Comparison of ENCODE assay signal across 9 cellular contexts in the genomic region with DNA sequence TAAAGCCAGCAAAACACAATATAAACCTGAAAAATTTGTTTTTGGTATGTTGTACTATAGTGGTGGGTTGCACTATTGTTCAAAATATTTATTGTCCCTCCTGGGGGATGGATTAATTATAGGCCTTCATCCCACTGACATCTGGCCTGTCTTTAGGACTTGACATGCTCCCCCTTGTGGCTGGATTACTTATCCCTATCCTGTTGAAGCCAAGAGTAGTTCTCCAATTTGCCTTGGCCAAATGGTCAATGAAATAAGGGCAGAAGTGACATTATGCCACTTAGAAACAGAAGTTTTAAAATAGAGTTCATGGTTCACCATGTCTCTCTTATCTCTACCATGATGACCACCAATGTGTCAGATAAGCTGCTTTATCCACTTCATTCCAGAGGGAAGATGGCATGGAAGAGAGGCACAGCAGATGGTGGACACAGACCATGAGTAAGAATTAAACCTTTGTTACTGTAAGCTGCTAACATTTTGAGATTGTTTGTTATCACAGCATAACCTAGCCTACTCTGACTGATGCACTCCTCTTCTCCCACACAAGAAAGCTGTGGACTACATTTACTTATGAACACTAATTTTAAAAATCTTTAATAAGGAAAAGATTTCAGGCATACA. TPM values are rescaled to one million over a fixed set of nuclear protein-coding genes. Genes with fewer than 3 reads are reported as not detected.
DNase-seq lines count a peak whose midpoint lies in the region; ATAC-seq, FAIRE-seq and TF ChIP-seq lines count a peak whose summit lies in the region.
"Had no signal": no experiment of that assay in that cellular context is flagged by ENCODE, and none has a peak within 500 bp of the region (broad histone marks: within the 10 kb centered on the region; RNA-seq: fewer than 3 reads in every experiment).

No MANE protein-coding gene starts in this region.

- no peak for FAIRE-seq in GM12878 (lab: Jason Lieb, UNC)
- FAIRE-seq: colon had no signal

- intact Hi-C loops in GM12878 (cut with micrococcal nuclease; ENCODE audit: unreplicated experiment) (loop anchor here (5.0 kb wide), 1 partner anchor 35 kb away; no protein-coding TSS in a partner anchor), mucosa of descending colon (cut with DNase I, micrococcal nuclease) (no loop called here)

- no peak overlapping the region for H3K27ac Mint-ChIP-seq in activated naive CD8-positive, alpha-beta T cell treated with anti-CD3 and anti-CD28 coated beads, Interleukin-2, amount 50 U/mL, for 24 hours
- no peak overlapping the region for H3K27ac Mint-ChIP-seq in activated naive CD8-positive, alpha-beta T cell treated with anti-CD3 and anti-CD28 coated beads for 36 hours
- H3K27ac Mint-ChIP-seq in activated CD8-positive, alpha-beta memory T cell treated with anti-CD3 and anti-CD28 coated beads, Interleukin-2, amount 10 ng/mL, durations not matched to agents 7 days and 5 days, result no peak overlapping the region

- no peak overlapping the region for H3K4me3 Mint-ChIP-seq in activated naive CD8-positive, alpha-beta T cell treated with anti-CD3 and anti-CD28 coated beads, Interleukin-2, amount 50 U/mL, for 24 hours
- no peak overlapping the region for H3K4me3 Mint-ChIP-seq in activated naive CD8-positive, alpha-beta T cell treated with anti-CD3 and anti-CD28 coated beads for 36 hours
- no peak overlapping the region for H3K4me3 Mint-ChIP-seq in activated CD8-positive, alpha-beta memory T cell treated with anti-CD3 and anti-CD28 coated beads, Interleukin-2, amount 10 ng/mL, durations not matched to agents 7 days and 5 days

- no peaks in the 10 kb centered on the region for H3K4me1 ChIP-seq in GM12878 (ENCODE audit: control insufficient read depth, insufficient read depth, low read length)
- no peaks in the 10 kb centered on the region for H3K4me1 ChIP-seq in mucosa of descending colon (ENCODE audit: low read depth)

- peak; percentile 7 for DNase-seq in activated naive CD8-positive, alpha-beta T cell treated with anti-CD3 and anti-CD28 coated beads, Interleukin-2, amount 50 U/mL, for 24 hours
- DNase-seq in activated naive CD8-positive, alpha-beta T cell treated with anti-CD3 and anti-CD28 coated beads for 36 hours, result no peak
- peak; percentile 61 for DNase-seq in NCI-H146 (lab: John Stamatoyannopoulos, UW)
- DNase-seq in GM12878 (ENCODE audit: low read depth, low spot score), result no peak
- DNase-seq in mucosa of descending colon, result peak in 1 of 3 donors; percentile 84
- DNase-seq in activated CD8-positive, alpha-beta memory T cell treated with anti-CD3 and anti-CD28 coated beads, Interleukin-2, amount 10 ng/mL, durations not matched to agents 7 days and 5 days, result no peak
- DNase-seq in effector CD4-positive, alpha-beta T cell, result no peak
- no peak for DNase-seq in cerebellum (ENCODE audit: low spot score)

- peaks cover 4% of the 10 kb centered on the region for H3K27me3 Mint-ChIP-seq in activated naive CD8-positive, alpha-beta T cell treated with anti-CD3 and anti-CD28 coated beads, Interleukin-2, amount 50 U/mL, for 24 hours
- H3K27me3 Mint-ChIP-seq in activated naive CD8-positive, alpha-beta T cell treated with anti-CD3 and anti-CD28 coated beads for 36 hours, result peaks cover 5% of the 10 kb centered on the region
- H3K27me3 Mint-ChIP-seq in activated CD8-positive, alpha-beta memory T cell treated with anti-CD3 and anti-CD28 coated beads, Interleukin-2, amount 10 ng/mL, durations not matched to agents 7 days and 5 days, result peaks cover 19% of the 10 kb centered on the region

- no peak for ATAC-seq in activated naive CD8-positive, alpha-beta T cell treated with anti-CD3 and anti-CD28 coated beads, Interleukin-2, amount 50 U/mL, for 24 hours
- peak; percentile 65 for ATAC-seq in GM12878
- ATAC-seq in mucosa of descending colon, result peak; percentile 46
- no peak for ATAC-seq in activated CD8-positive, alpha-beta memory T cell treated with anti-CD3 and anti-CD28 coated beads, Interleukin-2, amount 10 ng/mL, durations not matched to agents 7 days and 5 days

- CTCF ChIA-PET in GM12878 (lab: Yijun Ruan, JAX), result interaction anchor here (0.5 to 14.3 kb wide), 35 partner anchors 9 to 1052 kb away, joined by 3 to 565 read pairs (median 4); no protein-coding TSS in a partner anchor
- CTCF ChIA-PET in activated CD8-positive, alpha-beta memory T cell treated with anti-CD3 and anti-CD28 coated beads, Interleukin-2, amount 10 ng/mL, durations not matched to agents 7 days and 5 days (lab: Charles Lee), result interaction anchor here (0.5 to 1.5 kb wide), 7 partner anchors 10 to 1083 kb away, joined by 3 to 4 read pairs (median 3); no protein-coding TSS in a partner anchor

- H3K27ac ChIP-seq in GM12878 (ENCODE audit: control insufficient read depth, insufficient read depth), result no peak overlapping the region

- H3K9me3 ChIP-seq in GM12878 (replicated peaks; ENCODE audit: control insufficient read depth, insufficient read depth, low read length) (no peaks in the 10 kb centered on the region), mucosa of descending colon (no peaks in the 10 kb centered on the region)

- H3K4me1 Mint-ChIP-seq in activated naive CD8-positive, alpha-beta T cell treated with anti-CD3 and anti-CD28 coated beads, Interleukin-2, amount 50 U/mL, for 24 hours, result no peaks in the 10 kb centered on the region
- H3K4me1 Mint-ChIP-seq in activated naive CD8-positive, alpha-beta T cell treated with anti-CD3 and anti-CD28 coated beads for 36 hours, result no peaks in the 10 kb centered on the region
- no peaks in the 10 kb centered on the region for H3K4me1 Mint-ChIP-seq in activated CD8-positive, alpha-beta memory T cell treated with anti-CD3 and anti-CD28 coated beads, Interleukin-2, amount 10 ng/mL, durations not matched to agents 7 days and 5 days

- H3K36me3 Mint-ChIP-seq in activated naive CD8-positive, alpha-beta T cell treated with anti-CD3 and anti-CD28 coated beads, Interleukin-2, amount 50 U/mL, for 24 hours (ENCODE audit: low read depth), result no peaks in the 10 kb centered on the region
- no peaks in the 10 kb centered on the region for H3K36me3 Mint-ChIP-seq in activated naive CD8-positive, alpha-beta T cell treated with anti-CD3 and anti-CD28 coated beads for 36 hours
- no peaks in the 10 kb centered on the region for H3K36me3 Mint-ChIP-seq in activated CD8-positive, alpha-beta memory T cell treated with anti-CD3 and anti-CD28 coated beads, Interleukin-2, amount 10 ng/mL, durations not matched to agents 7 days and 5 days

- 0 out of 2 replicates have a peak, but pooled peaks have one; percentile 15 for TF ChIP-seq RAD21 in GM12878 (IDR thresholded peaks at IDR 0.05; ENCODE audit: insufficient read depth, low read depth, low read length)

- TF ChIP-seq CTCF in GM12878 (IDR thresholded peaks at IDR 0.05 in 2 of 3, conservative IDR thresholded peaks at IDR 0.05 in 1 of 3; ENCODE audit: control insufficient read depth in 2 of 3, extremely low read depth in 1 of 3, insufficient read depth in 1 of 3, low read depth in 3 of 3, low read length in 3 of 3), result peak; percentile 29 to 61 (median 57)
- peak; percentile 17 for TF ChIP-seq CTCF in mucosa of descending colon (IDR thresholded peaks at IDR 0.05)

- RAD21 ChIA-PET in GM12878 (lab: Charles Lee; ENCODE audit: unreplicated experiment), result interaction anchor here (0.8 to 13.5 kb wide), 6 partner anchors 9 to 195 kb away, joined by 3 to 302 read pairs (median 5); no protein-coding TSS in a partner anchor

- in situ Hi-C loops in GM12878 (cut with MboI), result no loop called here

- TF ChIP-seq EP300 in GM12878 (IDR thresholded peaks at IDR 0.05; ENCODE audit: borderline replicate concordance in 1 of 2, control insufficient read depth in 1 of 2, low read depth in 2 of 2, low read length in 2 of 2), result no peak

- no peaks in the 10 kb centered on the region for H3K79me2 ChIP-seq in GM12878 (ENCODE audit: control insufficient read depth, insufficient read depth, low read length)

- no peak overlapping the region for H3K4me3 ChIP-seq in GM12878
- no peak overlapping the region for H3K4me3 ChIP-seq in mucosa of descending colon

- H3K27me3 ChIP-seq in GM12878 (replicated peaks in 1 of 2; ENCODE audit: control insufficient read depth in 2 of 2, insufficient read depth in 2 of 2, low read length in 1 of 2), result no peaks in the 10 kb centered on the region

- H2AFZ ChIP-seq in GM12878 (ENCODE audit: control insufficient read depth, low read depth, low read length), result no peak overlapping the region

- POLR2A ChIA-PET in GM12878 (lab: Charles Lee), result no interaction called here

- H3K4me2 ChIP-seq in GM12878 (ENCODE audit: control insufficient read depth, insufficient read depth), result no peak overlapping the region

- H3K9me3 Mint-ChIP-seq in activated naive CD8-positive, alpha-beta T cell treated with anti-CD3 and anti-CD28 coated beads, Interleukin-2, amount 50 U/mL, for 24 hours, result peaks cover 3% of the 10 kb centered on the region
- peaks cover 2% of the 10 kb centered on the region for H3K9me3 Mint-ChIP-seq in activated naive CD8-positive, alpha-beta T cell treated with anti-CD3 and anti-CD28 coated beads for 36 hours
- peaks cover 2% of the 10 kb centered on the region for H3K9me3 Mint-ChIP-seq in activated CD8-positive, alpha-beta memory T cell treated with anti-CD3 and anti-CD28 coated beads, Interleukin-2, amount 10 ng/mL, durations not matched to agents 7 days and 5 days (ENCODE audit: low read depth)

- no peak overlapping the region for H3K9ac ChIP-seq in GM12878 (ENCODE audit: control insufficient read depth, insufficient read depth, low read length)

- no peaks in the 10 kb centered on the region for H4K20me1 ChIP-seq in GM12878 (ENCODE audit: control insufficient read depth, insufficient read depth)

- TF ChIP-seq POLR2A in GM12878 (IDR thresholded peaks at IDR 0.05; ENCODE audit: low read depth, low read length), result no peak

- H3K36me3 ChIP-seq in GM12878 (ENCODE audit: control insufficient read depth in 2 of 2, insufficient read depth in 2 of 2, low read length in 1 of 2) (no peaks in the 10 kb centered on the region), mucosa of descending colon (ENCODE audit: low read depth) (no peaks in the 10 kb centered on the region)

- no TSS peak for BruUV-seq in GM12878 (replicated peaks; lab: Mats Ljungman, UMichigan)

- SMC1A ChIA-PET in GM12878 (lab: Charles Lee; ENCODE audit: uncharacterized antibody, unreplicated experiment), result interaction anchor here (0.6 to 15.3 kb wide), 26 partner anchors 13 to 607 kb away, joined by 3 to 415 read pairs (median 4); no protein-coding TSS in a partner anchor

RNA-seq across cellular contexts. Expression of a gene that starts 29.2 kb away (rescaled TPM):
- total RNA-seq in activated naive CD8-positive, alpha-beta T cell treated with anti-CD3 and anti-CD28 coated beads for 36 hours, result not detected
- total RNA-seq in GM12878 (2013; cell fraction: nucleolus; rRNA removed), result 26.1 TPM in 2 replicates
- 0.23 and 0.38 TPM in 2 replicates for total RNA-seq in GM12878 (2014; rRNA removed)
- total RNA-seq in GM12878 (2014; rRNA removed; fragmentation: Illumina TruSeq; extraction: Trizol), result 0.18 and 0.22 TPM in 2 replicates
- total RNA-seq in GM12878 (2021), result 0.15 and 0.19 TPM in 2 replicates
- 0.34 TPM for polyA plus RNA-seq in GM12878 (2011; ENCODE audit: low read depth)
- polyA plus RNA-seq in GM12878 (2011; rRNA removed), result 0.72 TPM in 2 replicates
- polyA plus RNA-seq in GM12878 (2011; cell fraction: cytosol; rRNA removed), result 0.48 and 0.50 TPM in 2 replicates
- 1.4 and 1.6 TPM in 2 replicates for polyA plus RNA-seq in GM12878 (2011; cell fraction: nucleus; rRNA removed)
- polyA plus RNA-seq in GM12878 (2012), result 0.31 and 0.81 TPM in 2 replicates
- polyA plus RNA-seq in GM12878 (2014; fragmentation: Illumina TruSeq; extraction: Trizol), result 0.10 and 0.54 TPM in 2 replicates
- polyA plus RNA-seq in GM12878 (2014; fragmentation: Nextera tagmentation; extraction: Ambion mirVana), result not detected
- polyA plus RNA-seq in GM12878 (2014; rRNA removed), result 0.10 and 0.16 TPM in 2 replicates
- polyA plus RNA-seq in GM12878 (2016; fragmentation: Nextera tagmentation; extraction: Ambion mirVana), result under 1 TPM; 0.43 to 0.60 TPM
- 3.4 and 3.7 TPM in 2 replicates for polyA minus RNA-seq in GM12878 (2011; rRNA and poly(A)+ RNA removed)
- polyA minus RNA-seq in GM12878 (2011; cell fraction: cytosol; rRNA and poly(A)+ RNA removed), result 0.83 and 2.7 TPM in 2 replicates
- polyA minus RNA-seq in GM12878 (2011; cell fraction: nucleus; rRNA and poly(A)+ RNA removed), result 5.8 and 7.5 TPM in 2 replicates
- 10 to 100 TPM in 2 of 3 donors, 1 to 10 TPM in 1; 5.4 to 21.7 (median 11.6) TPM for total RNA-seq in mucosa of descending colon
- total RNA-seq in activated CD8-positive, alpha-beta memory T cell treated with anti-CD3 and anti-CD28 coated beads, Interleukin-2, amount 10 ng/mL, durations not matched to agents 7 days and 5 days, result not detected
- total RNA-seq in cerebellum, result 6.7 TPM

RNA-seq across cellular contexts. Expression of a gene that starts 31.3 kb away (rescaled TPM):
- total RNA-seq in activated naive CD8-positive, alpha-beta T cell treated with anti-CD3 and anti-CD28 coated beads for 36 hours, result 10 to 100 TPM; 57.2 to 57.7 TPM
- total RNA-seq in GM12878 (2013; cell fraction: nucleolus; rRNA removed), result 128 and 152 TPM in 2 replicates
- total RNA-seq in GM12878 (2014; rRNA removed), result 27.7 and 35.5 TPM in 2 replicates
- 33.6 and 39.4 TPM in 2 replicates for total RNA-seq in GM12878 (2014; rRNA removed; fragmentation: Illumina TruSeq; extraction: Trizol)
- 32.2 and 36.7 TPM in 2 replicates for total RNA-seq in GM12878 (2021)
- polyA plus RNA-seq in GM12878 (2011; ENCODE audit: low read depth), result 6.1 TPM
- polyA plus RNA-seq in GM12878 (2011; rRNA removed), result 29.7 and 41.4 TPM in 2 replicates
- 16.4 and 17.3 TPM in 2 replicates for polyA plus RNA-seq in GM12878 (2011; cell fraction: cytosol; rRNA removed)
- polyA plus RNA-seq in GM12878 (2011; cell fraction: nucleus; rRNA removed), result 49.5 and 59.6 TPM in 2 replicates
- polyA plus RNA-seq in GM12878 (2012), result 11.6 and 15.5 TPM in 2 replicates
- 30.7 and 37.6 TPM in 2 replicates for polyA plus RNA-seq in GM12878 (2014; fragmentation: Illumina TruSeq; extraction: Trizol)
- polyA plus RNA-seq in GM12878 (2014; fragmentation: Nextera tagmentation; extraction: Ambion mirVana), result 10 to 100 TPM; 22.5 to 24.9 TPM
- 21.3 and 29.5 TPM in 2 replicates for polyA plus RNA-seq in GM12878 (2014; rRNA removed)
- polyA plus RNA-seq in GM12878 (2016; fragmentation: Nextera tagmentation; extraction: Ambion mirVana), result 10 to 100 TPM; 28.9 to 33.8 TPM
- polyA minus RNA-seq in GM12878 (2011; rRNA and poly(A)+ RNA removed), result 39.0 and 45.1 TPM in 2 replicates
- polyA minus RNA-seq in GM12878 (2011; cell fraction: cytosol; rRNA and poly(A)+ RNA removed), result 9.9 and 11.7 TPM in 2 replicates
- 64.8 and 81.9 TPM in 2 replicates for polyA minus RNA-seq in GM12878 (2011; cell fraction: nucleus; rRNA and poly(A)+ RNA removed)
- total RNA-seq in mucosa of descending colon, result 10 to 100 TPM; 11.9 to 15.0 (median 13.5) TPM
- total RNA-seq in activated CD8-positive, alpha-beta memory T cell treated with anti-CD3 and anti-CD28 coated beads, Interleukin-2, amount 10 ng/mL, durations not matched to agents 7 days and 5 days, result 10 to 100 TPM; 22.3 to 25.9 TPM
- 28.9 TPM for total RNA-seq in cerebellum

RNA-seq across cellular contexts. Expression of a gene that starts 31.4 kb away (rescaled TPM):
- 10 to 100 TPM; 14.3 to 15.6 TPM for total RNA-seq in activated naive CD8-positive, alpha-beta T cell treated with anti-CD3 and anti-CD28 coated beads for 36 hours
- total RNA-seq in GM12878 (2013; cell fraction: nucleolus; rRNA removed), result 89.7 and 110 TPM in 2 replicates
- total RNA-seq in GM12878 (2014; rRNA removed) (23.7 and 28.4 TPM in 2 replicates), GM12878 (2014; rRNA removed; fragmentation: Illumina TruSeq; extraction: Trizol) (17.3 and 18.2 TPM in 2 replicates), GM12878 (2021) (12.8 and 13.3 TPM in 2 replicates), mucosa of descending colon (10 to 100 TPM; 20.8 to 23.8 (median 23.1) TPM), cerebellum (39.8 TPM)
- polyA plus RNA-seq in GM12878 (2011; ENCODE audit: low read depth), result 8.2 TPM
- polyA plus RNA-seq in GM12878 (2011; rRNA removed) (47.1 and 77.2 TPM in 2 replicates), GM12878 (2014; fragmentation: Illumina TruSeq; extraction: Trizol) (12.3 and 15.1 TPM in 2 replicates), GM12878 (2014; fragmentation: Nextera tagmentation; extraction: Ambion mirVana) (10 to 100 TPM; 19.4 to 31.3 TPM), GM12878 (2014; rRNA removed) (15.1 and 20.2 TPM in 2 replicates), GM12878 (2016; fragmentation: Nextera tagmentation; extraction: Ambion mirVana) (10 to 100 TPM; 30.2 to 32.6 TPM)
- polyA plus RNA-seq in GM12878 (2011; cell fraction: cytosol; rRNA removed), result 11.7 and 11.8 TPM in 2 replicates
- polyA plus RNA-seq in GM12878 (2011; cell fraction: nucleus; rRNA removed), result 57.5 and 76.8 TPM in 2 replicates
- 15.3 and 24.4 TPM in 2 replicates for polyA plus RNA-seq in GM12878 (2012)
- polyA minus RNA-seq in GM12878 (2011; rRNA and poly(A)+ RNA removed), result 9.8 and 15.6 TPM in 2 replicates
- polyA minus RNA-seq in GM12878 (2011; cell fraction: cytosol; rRNA and poly(A)+ RNA removed), result 3.5 and 11.3 TPM in 2 replicates
- polyA minus RNA-seq in GM12878 (2011; cell fraction: nucleus; rRNA and poly(A)+ RNA removed), result 27.6 and 31.1 TPM in 2 replicates
- 10 to 100 TPM; 20.7 to 21.6 TPM for total RNA-seq in activated CD8-positive, alpha-beta memory T cell treated with anti-CD3 and anti-CD28 coated beads, Interleukin-2, amount 10 ng/mL, durations not matched to agents 7 days and 5 days

Comparison
In these comparisons a context has a peak if more than half of its experiments do, and no peak if none do; other contexts are left out.
1. DNase-seq: peak in activated naive CD8-positive, alpha-beta T cell treated with anti-CD3 and anti-CD28 coated beads, Interleukin-2, amount 50 U/mL, for 24 hours (single experiment) and NCI-H146 (single experiment); none in activated naive CD8-positive, alpha-beta T cell treated with anti-CD3 and anti-CD28 coated beads for 36 hours (single experiment), GM12878 (single experiment), activated CD8-positive, alpha-beta memory T cell treated with anti-CD3 and anti-CD28 coated beads, Interleukin-2, amount 10 ng/mL, durations not matched to agents 7 days and 5 days (single experiment), effector CD4-positive, alpha-beta T cell (single experiment) and cerebellum (single experiment).
2. ATAC-seq: peak in GM12878 (single experiment) and mucosa of descending colon (single experiment); none in activated naive CD8-positive, alpha-beta T cell treated with anti-CD3 and anti-CD28 coated beads, Interleukin-2, amount 50 U/mL, for 24 hours (single experiment) and activated CD8-positive, alpha-beta memory T cell treated with anti-CD3 and anti-CD28 coated beads, Interleukin-2, amount 10 ng/mL, durations not matched to agents 7 days and 5 days (single experiment).